8 cellular contexts compared by ENCODE assay signal in the genomic region with DNA sequence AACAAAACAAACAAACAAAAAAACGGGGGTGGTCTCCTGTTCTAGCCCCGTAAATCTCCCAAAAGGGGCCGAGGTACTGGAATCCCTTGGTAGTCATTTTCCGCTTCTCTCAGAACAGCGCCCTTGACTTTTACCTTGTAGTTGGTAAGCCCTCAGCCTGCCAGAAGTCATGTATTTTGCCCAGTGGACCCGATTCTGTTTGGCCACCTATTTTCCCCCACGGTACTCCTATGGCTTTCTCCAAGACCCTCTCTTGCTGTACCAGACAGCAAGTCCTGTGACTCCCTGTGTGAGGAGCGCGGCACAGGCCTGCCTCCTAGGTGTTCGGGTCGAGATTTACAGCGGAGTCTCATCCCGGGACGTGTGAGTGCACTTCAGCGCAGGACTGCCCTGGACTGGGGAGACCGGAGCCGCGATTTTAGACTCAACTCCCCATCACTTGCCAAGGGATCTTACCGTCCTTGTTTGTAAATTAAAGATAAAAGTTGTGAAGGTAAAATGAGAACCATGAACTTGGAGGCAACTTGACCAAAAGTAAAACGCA. TPM values are rescaled to one million over a fixed set of nuclear protein-coding genes. Genes with fewer than 3 reads are reported as not detected.
DNase-seq lines count a peak whose midpoint lies in the region; ATAC-seq and TF ChIP-seq lines count a peak whose summit lies in the region.

No MANE protein-coding gene starts in this region.

- peaks cover 15% of the 10 kb centered on the region for H3F3A ChIP-seq in Loucy (ENCODE audit: low read depth)

- H3K27ac ChIP-seq in C4-2B (peak overlapping the region; percentile 88), neutrophil (peak overlapping the region; percentile 100)

- H3K27me3 ChIP-seq in Loucy (ENCODE audit: insufficient read depth, low read length, poor library complexity, severe bottlenecking), result no peaks in the 10 kb centered on the region
- no peaks in the 10 kb centered on the region for H3K27me3 ChIP-seq in neutrophil

- H4K20me1 ChIP-seq in Loucy (ENCODE audit: insufficient read depth, low read length, poor library complexity, severe bottlenecking), result peaks cover 59% of the 10 kb centered on the region

- H3K9ac ChIP-seq in Loucy (ENCODE audit: low read depth, low read length, poor library complexity, severe bottlenecking), result peak overlapping the region; percentile 92

- H3K9me3 ChIP-seq in Loucy (ENCODE audit: insufficient read depth, low read depth, low read length) (no peaks in the 10 kb centered on the region), neutrophil (no peaks in the 10 kb centered on the region)

- ATAC-seq in HG03045 (IDR thresholded peaks at IDR 0.05; ENCODE audit: unreplicated experiment), result no peak
- no peak for ATAC-seq in GM21786 (IDR thresholded peaks at IDR 0.05; ENCODE audit: unreplicated experiment)

- H3K9me2 ChIP-seq in Loucy (replicated peaks; ENCODE audit: low read depth, low read length), result no peaks in the 10 kb centered on the region

- H2AFZ ChIP-seq in Loucy (ENCODE audit: low read length), result no peak overlapping the region

- TF ChIP-seq CTCF in C4-2B (conservative IDR thresholded peaks at IDR 0.05) (no peak), Loucy (conservative IDR thresholded peaks at IDR 0.05; ENCODE audit: low read length) (no peak), fibroblast of villous mesenchyme (IDR thresholded peaks at IDR 0.05; ENCODE audit: insufficient read depth, low read depth, low read length) (no peak), neutrophil (IDR thresholded peaks at IDR 0.05) (no peak)

- peaks cover 49% of the 10 kb centered on the region for H3K4me1 ChIP-seq in Loucy (ENCODE audit: insufficient read depth, low read length, poor library complexity, severe bottlenecking)
- peaks cover 56 to 59% of the 10 kb centered on the region in 2 experiments for H3K4me1 ChIP-seq in neutrophil (ENCODE audit: control insufficient read depth in 1 of 2, insufficient read depth in 1 of 2, low read depth in 1 of 2, low read length in 1 of 2)

- H3K79me2 ChIP-seq in Loucy (ENCODE audit: insufficient read depth, low read length), result peaks cover 67% of the 10 kb centered on the region

- peak overlapping the region; percentile 75 for H3K4me3 ChIP-seq in Loucy (ENCODE audit: low read length, poor library complexity, severe bottlenecking)
- peak overlapping the region; percentile 50 for H3K4me3 ChIP-seq in fibroblast of villous mesenchyme (ENCODE audit: low read depth, low read length)
- peak overlapping the region; percentile 69 to 78 for H3K4me3 ChIP-seq in neutrophil (ENCODE audit: low read depth in 1 of 2, low read length in 1 of 2)

- H3K4me2 ChIP-seq in Loucy (ENCODE audit: low read depth, low read length, poor library complexity, severe bottlenecking), result peak overlapping the region; percentile 89

- DNase-seq in activated T-cell treated with anti-CD3 and anti-CD28 coated beads for 4 hours (peak; percentile 11), fibroblast of villous mesenchyme (ENCODE audit: low read depth) (peak; percentile 78), NCI-H2196 treated with DMSO at 0.1 percent for 48 hours (lab: John Stamatoyannopoulos, UW; ENCODE audit: unreplicated experiment) (no peak)

- H3K36me3 ChIP-seq in Loucy (ENCODE audit: insufficient read depth, low read length), result peaks cover 18% of the 10 kb centered on the region; the same call in 1 of the 2 replicates
- peaks cover 48% of the 10 kb centered on the region for H3K36me3 ChIP-seq in neutrophil

RNA-seq across cellular contexts. Expression of gene MBD6, which starts 1.1 kb away (rescaled TPM):
- total RNA-seq in fibroblast of villous mesenchyme, result 4.8 and 6.9 TPM in 2 replicates

RNA-seq across cellular contexts. Expression of gene DDIT3, which starts 1.2 kb away (rescaled TPM):
- total RNA-seq in fibroblast of villous mesenchyme, result 18.1 and 56.7 TPM in 2 replicates

RNA-seq across cellular contexts. Expression of gene DCTN2, which starts 25.4 kb away (rescaled TPM):
- 111 and 120 TPM in 2 replicates for total RNA-seq in fibroblast of villous mesenchyme

RNA-seq across cellular contexts. Expression of gene KIF5A, which starts 28.3 kb away (rescaled TPM):
- total RNA-seq in fibroblast of villous mesenchyme, result 0.86 and 1.3 TPM in 2 replicates

RNA-seq across cellular contexts. Expression of gene MARS1, which starts 33.7 kb away (rescaled TPM):
- 158 and 244 TPM in 2 replicates for total RNA-seq in fibroblast of villous mesenchyme
